Comparison of ENCODE assay signal across 13 cellular contexts in genomic region chr3:21942328-21942727, GRCh38.
DNase-seq lines count a peak whose midpoint lies in the region; ATAC-seq, FAIRE-seq and TF ChIP-seq lines count a peak whose summit lies in the region.
"Had no signal": no experiment of that assay in that cellular context is flagged by ENCODE, and none has a peak within 500 bp of the region (broad histone marks: within the 10 kb centered on the region; RNA-seq: fewer than 3 reads in every experiment).

No MANE protein-coding gene starts in this region.

- H3F3A ChIP-seq in SK-N-SH (replicated peaks; ENCODE audit: insufficient read depth): peaks cover 7% of the 10 kb centered on the region

- peaks cover 0 to 6% of the 10 kb centered on the region in 2 experiments; a peak in 1 of 4 replicates for H3K4me1 ChIP-seq in SK-N-SH (ENCODE audit: control insufficient read depth in 1 of 2, insufficient read depth in 2 of 2, low read depth in 1 of 2, low read length in 1 of 2)
- H3K4me1 ChIP-seq: spleen had no signal

- no peak overlapping the region for H3K4me2 ChIP-seq in SK-N-SH

- H3K27ac ChIP-seq in SK-N-SH (ENCODE audit: low read depth in 2 of 2, low read length in 1 of 2): peak overlapping the region in 1 of 2 experiments; percentile 56; a peak in 2 of 4 replicates
- H3K27ac ChIP-seq: spleen had no signal

- H3K4me3 ChIP-seq in AG09309 (ENCODE audit: control insufficient read depth, low read depth, low read length): no peak overlapping the region
- H3K4me3 ChIP-seq in SK-N-SH (ENCODE audit: low read depth in 2 of 2, low read length in 1 of 2): no peak overlapping the region
- H3K4me3 ChIP-seq: spleen had no signal

- no peak for ATAC-seq in left lobe of liver
- ATAC-seq in GM19455 (IDR thresholded peaks at IDR 0.05; ENCODE audit: unreplicated experiment): no peak
- ATAC-seq in HG02642 (IDR thresholded peaks at IDR 0.05; ENCODE audit: poor library complexity, unreplicated experiment): no peak

- FAIRE-seq in HTR-8/SVneo (lab: Jason Lieb, UNC): no peak

- WGBS in SK-N-SH (ENCODE audit: low lambda C conversion rate): 44% methylated on average over 6 of the region's 6 CpGs

- no peaks in the 10 kb centered on the region for H3K27me3 ChIP-seq in SK-N-SH (ENCODE audit: insufficient read depth)
- H3K27me3 ChIP-seq: spleen had no signal

- H4K20me1 ChIP-seq in SK-N-SH (ENCODE audit: insufficient read depth): no peaks in the 10 kb centered on the region

- TF ChIP-seq CTCF in AG09309 (IDR thresholded peaks at IDR 0.05; ENCODE audit: control insufficient read depth, insufficient read depth, low read depth, low read length, missing control alignments): no peak
- TF ChIP-seq CTCF in SK-N-SH (IDR thresholded peaks at IDR 0.05): no peak

- H3K9me2 ChIP-seq in SK-N-SH: no peaks in the 10 kb centered on the region

- H3K79me2 ChIP-seq in SK-N-SH (ENCODE audit: insufficient read depth): no peaks in the 10 kb centered on the region

- H3K9ac ChIP-seq in SK-N-SH: no peak overlapping the region

- TF ChIP-seq EP300 in SK-N-SH (IDR thresholded peaks at IDR 0.05; ENCODE audit: borderline replicate concordance in 1 of 2, low read depth in 1 of 2, low read length in 1 of 2): peak in 1 of 2 experiments; percentile 58; a peak in 1 of 4 replicates

- no peaks in the 10 kb centered on the region for H3K36me3 ChIP-seq in SK-N-SH (replicated peaks in 1 of 2; ENCODE audit: control insufficient read depth in 1 of 2, insufficient read depth in 2 of 2, low read length in 1 of 2)
- H3K36me3 ChIP-seq: spleen had no signal

- DNase-seq in AG09309 (ENCODE audit: low read depth) (peak; percentile 28), HTR-8/SVneo (ENCODE audit: insufficient read length, low spot score) (peak; percentile 34), SK-N-SH (no peak), iris pigment epithelial cell (ENCODE audit: low read depth) (peak; percentile 84), left lobe of liver (ENCODE audit: low spot score) (no peak), COLO829 (ENCODE audit: low spot score) (no peak)
- DNase-seq: activated CD4-positive, alpha-beta T cell treated with anti-CD3 and anti-CD28 coated beads, Interleukin-2, amount 50 U/mL, for 1 hour; activated naive CD8-positive, alpha-beta T cell treated with anti-CD3 and anti-CD28 coated beads, Interleukin-2, amount 10 ng/mL, durations not matched to agents 7 days and 5 days; erythroblast; RPMI8226; spleen had no signal

- CTCF ChIA-PET in SK-N-SH (lab: Yijun Ruan, JAX): interaction anchor here (1.0 kb wide), 1 partner anchor 1901 kb away, joined by 4 read pairs; no protein-coding TSS in a partner anchor

- no peak overlapping the region for H2AFZ ChIP-seq in SK-N-SH (ENCODE audit: low read depth)

- POLR2A ChIA-PET in SK-N-SH (lab: Yijun Ruan, JAX): no interaction called here

- TF ChIP-seq RAD21 in SK-N-SH (IDR thresholded peaks at IDR 0.05; ENCODE audit: low read length): no peak

- H3K9me3 ChIP-seq in SK-N-SH: no peaks in the 10 kb centered on the region
- H3K9me3 ChIP-seq: spleen had no signal

TF ChIP-seq in SK-N-SH, 30 proteins besides CTCF, POLR2A, EP300 and RAD21:
- TF ChIP-seq MEF2A (IDR thresholded peaks at IDR 0.05; ENCODE audit: borderline replicate concordance, low read depth) (no peak), FOXM1 (IDR thresholded peaks at IDR 0.05; ENCODE audit: low read depth) (no peak), JUND (IDR thresholded peaks at IDR 0.05) (peak; percentile 56), TCF12 (IDR thresholded peaks at IDR 0.05) (peak; percentile 65), ZBTB33 (IDR thresholded peaks at IDR 0.05; ENCODE audit: borderline replicate concordance, low read depth) (no peak), SMC3 (IDR thresholded peaks at IDR 0.05; ENCODE audit: low read depth, low read length) (no peak), GATA2 (CRISPR knock-in tag; IDR thresholded peaks at IDR 0.05) (no peak), MAX (IDR thresholded peaks at IDR 0.05; ENCODE audit: low read depth) (no peak), GABPA (IDR thresholded peaks at IDR 0.05; ENCODE audit: low read depth) (no peak), FOSL2 (IDR thresholded peaks at IDR 0.05; ENCODE audit: borderline replicate concordance, low read depth) (peak; percentile 76; the same call in 1 of the 2 replicates), NRF1 (IDR thresholded peaks at IDR 0.05; ENCODE audit: low read depth, low read length) (no peak), ELF1 (IDR thresholded peaks at IDR 0.05) (no peak), NFIC (IDR thresholded peaks at IDR 0.05; ENCODE audit: borderline replicate concordance) (peak; percentile 30; the same call in 1 of the 2 replicates), RFX5 (IDR thresholded peaks at IDR 0.05; ENCODE audit: low read length) (no peak)
- TF ChIP-seq, protein P1, sequence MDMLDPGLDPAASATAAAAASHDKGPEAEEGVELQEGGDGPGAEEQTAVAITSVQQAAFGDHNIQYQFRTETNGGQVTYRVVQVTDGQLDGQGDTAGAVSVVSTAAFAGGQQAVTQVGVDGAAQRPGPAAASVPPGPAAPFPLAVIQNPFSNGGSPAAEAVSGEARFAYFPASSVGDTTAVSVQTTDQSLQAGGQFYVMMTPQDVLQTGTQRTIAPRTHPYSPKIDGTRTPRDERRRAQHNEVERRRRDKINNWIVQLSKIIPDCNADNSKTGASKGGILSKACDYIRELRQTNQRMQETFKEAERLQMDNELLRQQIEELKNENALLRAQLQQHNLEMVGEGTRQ (IDR thresholded peaks at IDR 0.05; ENCODE audit: borderline replicate concordance, low read depth, low read length): no peak
- TF ChIP-seq, protein P2, sequence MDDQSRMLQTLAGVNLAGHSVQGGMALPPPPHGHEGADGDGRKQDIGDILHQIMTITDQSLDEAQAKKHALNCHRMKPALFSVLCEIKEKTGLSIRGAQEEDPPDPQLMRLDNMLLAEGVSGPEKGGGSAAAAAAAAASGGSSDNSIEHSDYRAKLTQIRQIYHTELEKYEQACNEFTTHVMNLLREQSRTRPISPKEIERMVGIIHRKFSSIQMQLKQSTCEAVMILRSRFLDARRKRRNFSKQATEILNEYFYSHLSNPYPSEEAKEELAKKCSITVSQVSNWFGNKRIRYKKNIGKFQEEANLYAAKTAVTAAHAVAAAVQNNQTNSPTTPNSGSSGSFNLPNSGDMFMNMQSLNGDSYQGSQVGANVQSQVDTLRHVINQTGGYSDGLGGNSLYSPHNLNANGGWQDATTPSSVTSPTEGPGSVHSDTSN (IDR thresholded peaks at IDR 0.05): peak; percentile 82

Comparison
In these comparisons a context has a peak if more than half of its experiments do, and no peak if none do; other contexts are left out.
1. DNase-seq: peak in AG09309 (single experiment), HTR-8/SVneo (single experiment) and iris pigment epithelial cell (single experiment); none in SK-N-SH (single experiment), left lobe of liver (single experiment) and COLO829 (single experiment).